Comparison of ENCODE assay signal across 1 cellular context in genomic region chr5:178230879-178231735, GRCh38.
TF ChIP-seq lines count a peak whose summit lies in the region.

No MANE protein-coding gene starts in this region.

TF ChIP-seq in HCT116, 20 proteins besides CTCF, POLR2A, EP300 and RAD21 (continued from another document):
- TF ChIP-seq ZBTB33 (IDR thresholded peaks at IDR 0.05; ENCODE audit: extremely low read depth, insufficient replicate concordance, low read length) (no peak), EGR1 (IDR thresholded peaks at IDR 0.05; ENCODE audit: low read depth) (no peak), SIN3A (IDR thresholded peaks at IDR 0.05; ENCODE audit: low read depth) (no peak), ZFX (IDR thresholded peaks at IDR 0.05) (no peak), CEBPB (IDR thresholded peaks at IDR 0.05; ENCODE audit: low read depth) (no peak), REST (IDR thresholded peaks at IDR 0.05; ENCODE audit: low read depth) (no peak), TCF7L2 (IDR thresholded peaks at IDR 0.05; ENCODE audit: borderline replicate concordance, extremely low read depth, insufficient read depth, insufficient read length) (no peak), ZNF274 (IDR thresholded peaks at IDR 0.05; ENCODE audit: low read depth, low read length) (no peak), ATF3 (IDR thresholded peaks at IDR 0.05) (no peak), YY1 (IDR thresholded peaks at IDR 0.05; ENCODE audit: extremely low read depth, insufficient replicate concordance, low read depth, low read length) (no peak), CBX3 (IDR thresholded peaks at IDR 0.05; ENCODE audit: low read depth) (no peak), ELF1 (IDR thresholded peaks at IDR 0.05; ENCODE audit: borderline replicate concordance, low read depth) (no peak), SP1 (IDR thresholded peaks at IDR 0.05; ENCODE audit: low read depth) (no peak)
